In genomic region chr12:54417712-54418440, GRCh38 we compare ENCODE assay signal across 8 cellular contexts. TPM values are rescaled to one million over a fixed set of nuclear protein-coding genes. Genes with fewer than 3 reads are reported as not detected.
A peak's percentile ranks its signal among the peaks of the same experiment; 100 is the strongest.
DNase-seq lines count a peak whose midpoint lies in the region; ATAC-seq and TF ChIP-seq lines count a peak whose summit lies in the region.

No MANE protein-coding gene starts in this region.

- H3K4me3 Mint-ChIP-seq in type B pancreatic cell = peak overlapping the region; percentile 88

- peak; percentile 22 for DNase-seq in stimulated activated CD4-positive, alpha-beta T cell treated with anti-CD3 and anti-CD28 coated beads, Interleukin-12 subunit alpha, Interleukin-12 subunit beta, amount 100 ng/mL, for 4 hours
- no peak for DNase-seq in stimulated activated CD4-positive, alpha-beta T cell treated with anti-CD3 and anti-CD28 coated beads, Interleukin-2, amount 100 ng/mL, for 48 hours
- DNase-seq in brain microvascular endothelial cell = no peak
- no peak for DNase-seq in lung (ENCODE audit: low spot score)
- no peak for DNase-seq in type B pancreatic cell (ENCODE audit: extremely low spot score, unreplicated experiment)
- DNase-seq in GM10266 (ENCODE audit: extremely low spot score) = no peak
- no peak for DNase-seq in NCI-H1417 treated with DMSO at 0.1 percent for 48 hours (lab: John Stamatoyannopoulos, UW)

- H3K27ac Mint-ChIP-seq in type B pancreatic cell = no peak overlapping the region

- H3K4me3 ChIP-seq in brain microvascular endothelial cell (ENCODE audit: low read depth, low read length) (peak overlapping the region; percentile 93), lung (peak overlapping the region; percentile 96)

- no peaks in the 10 kb centered on the region for H3K27me3 ChIP-seq in brain microvascular endothelial cell (replicated peaks)
- H3K27me3 ChIP-seq in lung (ENCODE audit: control insufficient read depth, insufficient read depth) = no peaks in the 10 kb centered on the region

- peak overlapping the region; percentile 75 for H3K27ac ChIP-seq in brain microvascular endothelial cell
- peak overlapping the region; percentile 94 to 99 for H3K27ac ChIP-seq in lung (ENCODE audit: low read depth in 1 of 2, low read length in 1 of 2)

- WGBS in lung, 2 donors = 4 to 12% methylated on average over 22 to 25 of the region's 25 CpGs

- peaks cover 28% of the 10 kb centered on the region in 2 donors for H3K4me1 ChIP-seq in lung (ENCODE audit: control insufficient read depth in 2 of 2, insufficient read depth in 2 of 2, low read length in 2 of 2)

- H3K4me1 Mint-ChIP-seq in type B pancreatic cell (ENCODE audit: unreplicated experiment) = peaks cover 32% of the 10 kb centered on the region

- no peaks in the 10 kb centered on the region for H3K9me3 ChIP-seq in lung (ENCODE audit: control insufficient read depth in 2 of 2, insufficient read depth in 1 of 2, low read length in 1 of 2)

- peaks cover 59% of the 10 kb centered on the region for H3K27me3 Mint-ChIP-seq in type B pancreatic cell

- TF ChIP-seq CTCF in brain microvascular endothelial cell (IDR thresholded peaks at IDR 0.05; ENCODE audit: low read depth, low read length, missing control alignments) = no peak
- TF ChIP-seq CTCF in lung (IDR thresholded peaks at IDR 0.05; ENCODE audit: control extremely low read depth, extremely low read depth) = no peak
- TF ChIP-seq CTCF in type B pancreatic cell (conservative IDR thresholded peaks at IDR 0.05) = no peak
- TF ChIP-seq CTCF in GM10266 (IDR thresholded peaks at IDR 0.05; ENCODE audit: control insufficient read depth, insufficient read depth, low read depth, missing control alignments) = no peak

- no peaks in the 10 kb centered on the region for H3K36me3 Mint-ChIP-seq in type B pancreatic cell

- H3K9me3 Mint-ChIP-seq in type B pancreatic cell = no peaks in the 10 kb centered on the region

- no peak for ATAC-seq in lung (ENCODE audit: insufficient read depth, low FRiP score)
- ATAC-seq in HG02885 (IDR thresholded peaks at IDR 0.05; ENCODE audit: poor library complexity, unreplicated experiment) = no peak

- in situ Hi-C loops in brain microvascular endothelial cell (cut with HindIII; ENCODE audit: low pct_ligation_motif_present, low sequenced_read_pairs) = no loop called here

- H3K36me3 ChIP-seq in brain microvascular endothelial cell (replicated peaks) (no peaks in the 10 kb centered on the region), lung (ENCODE audit: control insufficient read depth in 2 of 2, insufficient read depth in 2 of 2, low read length in 2 of 2) (peaks cover 0 to 3% of the 10 kb centered on the region in 2 donors)

RNA-seq across cellular contexts. Expression of gene ITGA5, which starts 1.2 kb away (rescaled TPM):
- total RNA-seq in lung = 100 to 1,000 TPM in 1 of 2 donors, 10 to 100 TPM in 1; 71.2 to 131 TPM
- 100 to 1,000 TPM in 1 of 2 donors, 10 to 100 TPM in 1; 39.8 to 134 TPM for polyA plus RNA-seq in lung
- 2.5 and 25.9 TPM in 2 replicates for total RNA-seq in type B pancreatic cell (ENCODE audit: low replicate concordance)

RNA-seq across cellular contexts. Expression of gene ZNF385A, which starts 33.3 kb away (rescaled TPM):
- total RNA-seq in lung (10 to 100 TPM in 1 of 2 donors, 1 to 10 TPM in 1; 7.6 to 26.1 TPM), type B pancreatic cell (ENCODE audit: low replicate concordance) (29.5 and 47.3 TPM in 2 replicates)
- polyA plus RNA-seq in lung = 10 to 100 TPM; 15.3 to 17.9 TPM

RNA-seq across cellular contexts. Expression of gene GPR84, which starts 53.6 kb away (rescaled TPM):
- total RNA-seq in lung (1 to 10 TPM; 1.5 to 2.6 TPM), type B pancreatic cell (ENCODE audit: low replicate concordance) (not detected in 2 replicates)
- 10 to 100 TPM in 1 of 2 donors, under 1 TPM in 1; 0.73 to 76.1 TPM for polyA plus RNA-seq in lung

RNA-seq across cellular contexts. Expression of gene GTSF1, which starts 55.5 kb away (rescaled TPM):
- total RNA-seq in lung (1 to 10 TPM in 1 of 2 donors, under 1 TPM in 1; 0.68 to 1.2 TPM), type B pancreatic cell (ENCODE audit: low replicate concordance) (not detected in 2 replicates)
- 1 to 10 TPM in 1 of 2 donors, under 1 TPM in 1; 0.69 to 2.1 TPM for polyA plus RNA-seq in lung
